Comparison of ENCODE assay signal across 17 cellular contexts in the genomic region with DNA sequence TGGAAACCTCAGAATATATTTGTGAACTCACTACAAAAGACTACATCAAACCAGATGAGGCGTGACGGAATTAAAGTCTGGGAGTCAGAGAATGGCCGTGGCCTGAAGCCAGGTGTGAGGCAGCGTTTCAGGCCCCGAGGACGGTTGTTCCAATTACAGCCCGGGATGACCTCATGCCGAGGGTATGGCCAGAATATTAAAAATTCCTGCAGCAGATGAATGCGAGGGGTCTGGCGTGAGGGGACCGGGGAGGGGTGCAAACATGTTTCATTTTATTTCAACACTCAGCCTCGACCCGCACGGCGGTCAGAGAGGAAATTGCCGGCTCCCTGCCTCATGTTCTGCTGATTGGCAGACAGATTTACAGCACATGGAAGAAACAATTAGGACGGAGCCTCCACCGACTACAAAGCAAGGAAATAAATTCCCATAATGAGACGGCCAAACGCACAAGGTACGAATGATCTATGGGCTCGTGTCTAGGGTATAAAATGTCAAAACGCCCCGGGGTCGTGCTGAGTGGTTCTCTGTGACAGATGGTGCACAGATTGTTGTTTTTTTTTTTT.
DNase-seq lines count a peak whose midpoint lies in the region; ATAC-seq and TF ChIP-seq lines count a peak whose summit lies in the region.
"Had no signal": no experiment of that assay in that cellular context is flagged by ENCODE, and none has a peak within 500 bp of the region (broad histone marks: within the 10 kb centered on the region; RNA-seq: fewer than 3 reads in every experiment).

No MANE protein-coding gene starts in this region.

- in situ Hi-C loops in GM23248 (cut with MboI), result no loop called here

- H3K27ac Mint-ChIP-seq in type B pancreatic cell, result peak overlapping the region; percentile 77
- H3K27ac Mint-ChIP-seq: memory B cell; stimulated activated naive CD8-positive, alpha-beta T cell treated with anti-CD3 and anti-CD28 coated beads, Interleukin-15, Interleukin-2, amounts not matched to agents 100 ng/mL and 50 ng/mL, for 24 hours had no signal

- WGBS in GM23248 (ENCODE audit: low coverage in 1 of 2, low lambda C conversion rate in 2 of 2, missing lambda C conversion rate in 2 of 2), 2 experiments, result 4% methylated on average over 25 of the region's 25 CpGs

- peaks cover 21% of the 10 kb centered on the region for H3K4me1 Mint-ChIP-seq in type B pancreatic cell (ENCODE audit: unreplicated experiment)
- H3K4me1 Mint-ChIP-seq: memory B cell had no signal

- H3K4me1 ChIP-seq in GM23248 (ENCODE audit: insufficient read depth) (no peaks in the 10 kb centered on the region), adipocyte (ENCODE audit: control insufficient read depth, insufficient read depth, low read length) (no peaks in the 10 kb centered on the region)
- H3K4me1 ChIP-seq: foreskin keratinocyte, vagina had no signal

- no peak overlapping the region for H3K4me2 ChIP-seq in GM23248 (ENCODE audit: unreplicated experiment)

- H3K36me3 Mint-ChIP-seq in type B pancreatic cell, result no peaks in the 10 kb centered on the region
- H3K36me3 Mint-ChIP-seq: memory B cell had no signal

- TF ChIP-seq CTCF in type B pancreatic cell (conservative IDR thresholded peaks at IDR 0.05), result no peak

- no peaks in the 10 kb centered on the region for H3K79me2 ChIP-seq in GM23248 (ENCODE audit: insufficient read depth)

- H3K4me3 ChIP-seq in GM23248 (no peak overlapping the region), adipocyte (ENCODE audit: low read length) (peak overlapping the region; percentile 6)
- H3K4me3 ChIP-seq: skin epidermis, vagina had no signal

- peak overlapping the region; percentile 57 for H3K4me3 Mint-ChIP-seq in type B pancreatic cell
- H3K4me3 Mint-ChIP-seq: memory B cell; stimulated activated naive CD8-positive, alpha-beta T cell treated with anti-CD3 and anti-CD28 coated beads, Interleukin-15, Interleukin-2, amounts not matched to agents 100 ng/mL and 50 ng/mL, for 24 hours had no signal

- H2AFZ ChIP-seq in GM23248, result no peak overlapping the region

- H3K9ac ChIP-seq in GM23248 (no peak overlapping the region), adipocyte (ENCODE audit: low read length) (no peak overlapping the region)

- H3K27me3 Mint-ChIP-seq in type B pancreatic cell, result peaks cover 33% of the 10 kb centered on the region
- H3K27me3 Mint-ChIP-seq: memory B cell; stimulated activated naive CD8-positive, alpha-beta T cell treated with anti-CD3 and anti-CD28 coated beads, Interleukin-15, Interleukin-2, amounts not matched to agents 100 ng/mL and 50 ng/mL, for 24 hours had no signal

- no peak for ATAC-seq in left lobe of liver
- no peak for ATAC-seq in GM21737 (IDR thresholded peaks at IDR 0.05; ENCODE audit: unreplicated experiment)
- ATAC-seq in HG02852 (IDR thresholded peaks at IDR 0.05; ENCODE audit: unreplicated experiment), result no peak
- ATAC-seq: foreskin keratinocyte had no signal

- no peaks in the 10 kb centered on the region for H4K20me1 ChIP-seq in GM23248 (ENCODE audit: insufficient read depth)

- TF ChIP-seq POLR2A in erythroblast (IDR thresholded peaks at IDR 0.05; ENCODE audit: low read length), result no peak

- no peaks in the 10 kb centered on the region for H3K27me3 ChIP-seq in GM23248 (replicated peaks; ENCODE audit: insufficient read depth)
- no peaks in the 10 kb centered on the region for H3K27me3 ChIP-seq in adipocyte (replicated peaks; ENCODE audit: control insufficient read depth, insufficient read depth, low read length)
- H3K27me3 ChIP-seq: foreskin keratinocyte, vagina had no signal

- H3K9me2 ChIP-seq in GM23248 (ENCODE audit: insufficient read depth), result no peaks in the 10 kb centered on the region

- no peaks in the 10 kb centered on the region for H3F3A ChIP-seq in GM23248 (ENCODE audit: insufficient read depth)

- H3K36me3 ChIP-seq in GM23248 (ENCODE audit: low read depth) (no peaks in the 10 kb centered on the region), adipocyte (ENCODE audit: control insufficient read depth, insufficient read depth, low read length, severe bottlenecking) (no peaks in the 10 kb centered on the region)
- H3K36me3 ChIP-seq: vagina had no signal

- H3K27ac ChIP-seq in GM23248, result no peak overlapping the region
- H3K27ac ChIP-seq: foreskin keratinocyte, skin epidermis, vagina, VCaP had no signal

- no peaks in the 10 kb centered on the region for H3K9me3 Mint-ChIP-seq in type B pancreatic cell
- H3K9me3 Mint-ChIP-seq: stimulated activated naive CD8-positive, alpha-beta T cell treated with anti-CD3 and anti-CD28 coated beads, Interleukin-15, Interleukin-2, amounts not matched to agents 100 ng/mL and 50 ng/mL, for 24 hours had no signal

- DNase-seq in GM23248 (peak; percentile 39), adipocyte (ENCODE audit: low read depth) (peak; percentile 88), left lobe of liver (ENCODE audit: low spot score) (peak; percentile 41), type B pancreatic cell (ENCODE audit: extremely low spot score, unreplicated experiment) (peak; percentile 59), erythroblast (lab: John Stamatoyannopoulos, UW) (no peak)
- DNase-seq: activated naive CD4-positive, alpha-beta T cell treated with Interleukin-2 at 50 U/mL for 16 hours; foreskin keratinocyte; GDM1; NCI-H2029; NCI-H524 treated with DMSO at 0.1 percent for 48 hours had no signal

- H3K9me3 ChIP-seq in GM23248 (ENCODE audit: low read depth) (no peaks in the 10 kb centered on the region), adipocyte (ENCODE audit: control insufficient read depth, low read length) (no peaks in the 10 kb centered on the region)
- H3K9me3 ChIP-seq: vagina had no signal

Comparison
In these comparisons a context has a peak if more than half of its experiments do, and no peak if none do; other contexts are left out.
1. DNase-seq: peak in GM23248 (single experiment), adipocyte (single experiment), left lobe of liver (single experiment) and type B pancreatic cell (single experiment); none in erythroblast (0 of 2).